Comparison of ENCODE assay signal across 8 cellular contexts in genomic region chr2:85413592-85414421, GRCh38. TPM values are rescaled to one million over a fixed set of nuclear protein-coding genes. Genes with fewer than 3 reads are reported as not detected.
A peak's percentile ranks its signal among the peaks of the same experiment; 100 is the strongest.
DNase-seq lines count a peak whose midpoint lies in the region; ATAC-seq, FAIRE-seq and TF ChIP-seq lines count a peak whose summit lies in the region.

No MANE protein-coding gene starts in this region.

- no peaks in the 10 kb centered on the region for H3K27me3 Mint-ChIP-seq in astrocyte (ENCODE audit: low read depth, unreplicated experiment)

- no peak overlapping the region for H3K27ac Mint-ChIP-seq in astrocyte (ENCODE audit: unreplicated experiment)

- H3K4me1 ChIP-seq in HUES6 (ENCODE audit: control insufficient read depth, insufficient read depth, low read length) (peaks cover 40% of the 10 kb centered on the region), astrocyte (ENCODE audit: insufficient read depth, low read length) (peaks cover 18% of the 10 kb centered on the region)

- no peaks in the 10 kb centered on the region for H3K36me3 ChIP-seq in HUES6 (ENCODE audit: control insufficient read depth, insufficient read depth, low read length)
- H3K36me3 ChIP-seq in astrocyte (ENCODE audit: insufficient read depth, low read length) = no peaks in the 10 kb centered on the region

- in situ Hi-C loops in ACHN (cut with HindIII; ENCODE audit: low pct_ligation_motif_present, low pct_unique_long_range_greater_than_20kb, low sequenced_read_pairs) = no loop called here

- peak overlapping the region; percentile 80 for H3K4me3 ChIP-seq in HUES6 (ENCODE audit: low read depth, low read length)
- peak overlapping the region; percentile 72 for H3K4me3 ChIP-seq in astrocyte (ENCODE audit: insufficient read depth, low read depth, low read length)

- DNase-seq in ACHN (peak; percentile 71), astrocyte (ENCODE audit: low read depth) (peak; percentile 41), iris pigment epithelial cell (ENCODE audit: low read depth) (peak; percentile 51), NCI-H82 (lab: John Stamatoyannopoulos, UW) (no peak)
- DNase-seq in stimulated activated CD4-positive, alpha-beta T cell treated with anti-CD3 and anti-CD28 coated beads, Interleukin-4, amount 100 ng/mL, for 1 hour = peak; percentile 58

- no peak for ATAC-seq in GM21447 (IDR thresholded peaks at IDR 0.05; ENCODE audit: unreplicated experiment)
- ATAC-seq in HG03108 (IDR thresholded peaks at IDR 0.05; ENCODE audit: unreplicated experiment) = no peak

- H3K9ac ChIP-seq in HUES6 (ENCODE audit: low read length) (peak overlapping the region; percentile 66), astrocyte (ENCODE audit: low read length) (peak overlapping the region; percentile 83)

- H3K9me3 Mint-ChIP-seq in astrocyte (ENCODE audit: unreplicated experiment) = no peaks in the 10 kb centered on the region

- no peak for TF ChIP-seq CTCF in astrocyte (IDR thresholded peaks at IDR 0.05; ENCODE audit: insufficient read depth, low read depth, low read length)

- H3K27me3 ChIP-seq in HUES6 (ENCODE audit: control insufficient read depth, insufficient read depth, low read length) (no peaks in the 10 kb centered on the region), astrocyte (ENCODE audit: insufficient read depth, low read length) (no peaks in the 10 kb centered on the region)

- H3K4me1 Mint-ChIP-seq in astrocyte (ENCODE audit: low read depth, unreplicated experiment) = peaks cover 3% of the 10 kb centered on the region

- H3K27ac ChIP-seq in HUES6 (ENCODE audit: low read depth, low read length) (peak overlapping the region; percentile 44; the same call in 1 of the 2 replicates), astrocyte (ENCODE audit: low read depth, low read length) (peak overlapping the region; percentile 40)

- H3K4me2 ChIP-seq in astrocyte (ENCODE audit: low read length) = peak overlapping the region; percentile 89

- peak overlapping the region; percentile 90 for H3K4me3 Mint-ChIP-seq in astrocyte (ENCODE audit: unreplicated experiment)

- H2AFZ ChIP-seq in astrocyte (ENCODE audit: low read depth, low read length) = peak overlapping the region; percentile 83

- peaks cover 16% of the 10 kb centered on the region for H4K20me1 ChIP-seq in astrocyte (ENCODE audit: insufficient read depth, low read length)

- peaks cover 40% of the 10 kb centered on the region for H3K79me2 ChIP-seq in astrocyte (ENCODE audit: insufficient read depth, low read length)

- FAIRE-seq in astrocyte (lab: Jason Lieb, UNC) = no peak

- no peaks in the 10 kb centered on the region for H3K9me3 ChIP-seq in HUES6 (ENCODE audit: control insufficient read depth, insufficient read depth, low read depth, low read length)
- no peaks in the 10 kb centered on the region for H3K9me3 ChIP-seq in astrocyte (ENCODE audit: insufficient read depth, low read depth, low read length)

- H3K36me3 Mint-ChIP-seq in astrocyte (ENCODE audit: low read depth, unreplicated experiment) = no peaks in the 10 kb centered on the region

RNA-seq across cellular contexts. Expression of gene CAPG, which starts 3.6 kb away (rescaled TPM):
- total RNA-seq in astrocyte = 59.3 and 68.2 TPM in 2 replicates

RNA-seq across cellular contexts. Expression of gene SH2D6, which starts 4.7 kb away (rescaled TPM):
- 0.58 and 0.64 TPM in 2 replicates for total RNA-seq in astrocyte

RNA-seq across cellular contexts. Expression of gene ELMOD3, which starts 59.2 kb away (rescaled TPM):
- total RNA-seq in astrocyte = 11.2 and 11.7 TPM in 2 replicates

RNA-seq across cellular contexts. Expression of gene RETSAT, which starts 59.5 kb away (rescaled TPM):
- 38.2 and 38.5 TPM in 2 replicates for total RNA-seq in astrocyte
